In genomic region chr11:83361831-83362230, GRCh38 we compare ENCODE assay signal across 18 cellular contexts.
DNase-seq lines count a peak whose midpoint lies in the region; ATAC-seq, FAIRE-seq and TF ChIP-seq lines count a peak whose summit lies in the region.
"Had no signal": no experiment of that assay in that cellular context is flagged by ENCODE, and none has a peak within 500 bp of the region (broad histone marks: within the 10 kb centered on the region; RNA-seq: fewer than 3 reads in every experiment).

No MANE protein-coding gene starts in this region.

- no peaks in the 10 kb centered on the region for H3K36me3 ChIP-seq in mesendoderm (ENCODE audit: control insufficient read depth, insufficient read depth, low read length)
- H3K36me3 ChIP-seq in pancreas, result no peaks in the 10 kb centered on the region
- H3K36me3 ChIP-seq in endodermal cell (ENCODE audit: control insufficient read depth, insufficient read depth, low read length), result no peaks in the 10 kb centered on the region
- H3K36me3 ChIP-seq: BLaER1, HAP-1 had no signal

- H4K8ac ChIP-seq in mesendoderm (ENCODE audit: low read depth, low read length), result no peak overlapping the region

- peak overlapping the region; percentile 59 for H2BK5ac ChIP-seq in mesendoderm (ENCODE audit: low read length)

- H3K79me2 ChIP-seq in mesendoderm (ENCODE audit: control insufficient read depth, insufficient read depth, low read length), result no peaks in the 10 kb centered on the region

- TF ChIP-seq CTCF in C4-2B (conservative IDR thresholded peaks at IDR 0.05) (no peak), VCaP (conservative IDR thresholded peaks at IDR 0.05) (no peak), pancreas (IDR thresholded peaks at IDR 0.05) (no peak), MCF 10A (IDR thresholded peaks at IDR 0.05; ENCODE audit: unreplicated experiment) (no peak), endodermal cell (conservative IDR thresholded peaks at IDR 0.05) (no peak)

- H3K36me3 Mint-ChIP-seq in MCF 10A (ENCODE audit: insufficient read depth, unreplicated experiment) (no peaks in the 10 kb centered on the region), endodermal cell (ENCODE audit: low read depth) (peaks cover 14% of the 10 kb centered on the region)
- H3K36me3 Mint-ChIP-seq: CD8-positive, alpha-beta T cell had no signal

- DNase-seq in mesendoderm, result no peak
- peak in 3 of 6 donors; percentile 13 to 41 (median 21) for DNase-seq in pancreas
- DNase-seq in MCF 10A (ENCODE audit: unreplicated experiment), result no peak
- DNase-seq in endodermal cell, result no peak
- DNase-seq in NCI-H345 (lab: John Stamatoyannopoulos, UW), result no peak
- no peak for DNase-seq in LoVo (ENCODE audit: low spot score)
- DNase-seq: 8988T; Calu3; CD8-positive, alpha-beta T cell; DMS79 treated with DMSO at 0.1 percent for 48 hours; GF-D8; GM23248 had no signal

- CTCF ChIA-PET in MCF 10A (lab: Yijun Ruan, JAX), result interaction anchor here (0.6 to 0.7 kb wide), 2 partner anchors 54 to 458 kb away, joined by 3 read pairs; no protein-coding TSS in a partner anchor

- H3K4me3 Mint-ChIP-seq in MCF 10A (ENCODE audit: unreplicated experiment), result no peak overlapping the region
- H3K4me3 Mint-ChIP-seq in endodermal cell, result no peak overlapping the region
- H3K4me3 Mint-ChIP-seq: CD8-positive, alpha-beta T cell had no signal

- H3K9me3 ChIP-seq in pancreas, result no peaks in the 10 kb centered on the region
- peaks cover 46% of the 10 kb centered on the region for H3K9me3 ChIP-seq in endodermal cell (ENCODE audit: control insufficient read depth, low read length)
- H3K9me3 ChIP-seq: HAP-1 had no signal

- H3K23ac ChIP-seq in mesendoderm (ENCODE audit: low read length), result no peak overlapping the region

- no peak overlapping the region for H3K4ac ChIP-seq in mesendoderm (ENCODE audit: low read depth, low read length)

- no peak overlapping the region for H2BK15ac ChIP-seq in mesendoderm (replicated peaks; ENCODE audit: low read depth)

- H3K4me3 ChIP-seq in mesendoderm (ENCODE audit: low read length) (no peak overlapping the region), pancreas (peak overlapping the region in 1 of 4 donors; percentile 4), endodermal cell (ENCODE audit: low read length) (no peak overlapping the region)
- H3K4me3 ChIP-seq: BLaER1, GM12878, GM23248, HAP-1 had no signal

- ATAC-seq in pancreas, result peak; percentile 47 to 90 (median 70)
- ATAC-seq: CD8-positive, alpha-beta T cell; GM12878; HepG2 had no signal

- intact Hi-C loops in pancreas (cut with DNase I), result no loop called here
- intact Hi-C loops in MCF 10A (cut with micrococcal nuclease), result no loop called here

- WGBS in mesendoderm (ENCODE audit: extremely low coverage, insufficient coverage, low lambda C conversion rate), result no CpG with 5 or more reads among the region's 4 CpGs
- WGBS in pancreas, 2 donors, result 25 to 31% methylated on average over 4 of the region's 4 CpGs
- WGBS in endodermal cell (ENCODE audit: insufficient coverage in 1 of 2, insufficient read length in 1 of 2), 2 experiments, result 93% methylated on average over 2 to 4 of the region's 4 CpGs

- POLR2A ChIA-PET in MCF 10A (lab: Yijun Ruan, JAX), result no interaction called here

- H3K27me3 ChIP-seq in mesendoderm (ENCODE audit: insufficient read depth, low read length, poor library complexity) (no peaks in the 10 kb centered on the region), pancreas (no peaks in the 10 kb centered on the region), endodermal cell (ENCODE audit: control insufficient read depth, insufficient read depth, low read length, poor library complexity, severe bottlenecking) (no peaks in the 10 kb centered on the region)
- H3K27me3 ChIP-seq: BLaER1 had no signal

- no peak for FAIRE-seq in pancreas (lab: Jason Lieb, UNC)
- FAIRE-seq: GM12878, HepG2 had no signal

- H3K9me3 Mint-ChIP-seq in MCF 10A (ENCODE audit: unreplicated experiment), result no peaks in the 10 kb centered on the region
- H3K9me3 Mint-ChIP-seq in endodermal cell, result peaks cover 47% of the 10 kb centered on the region
- H3K9me3 Mint-ChIP-seq: CD8-positive, alpha-beta T cell had no signal

- H2AK5ac ChIP-seq in mesendoderm (ENCODE audit: low read length), result peak overlapping the region; percentile 16

- H3K4me1 ChIP-seq in mesendoderm (ENCODE audit: control insufficient read depth, low read depth, low read length), result peaks cover 5% of the 10 kb centered on the region
- peaks cover 0 to 8% (median 0%) of the 10 kb centered on the region in 3 donors for H3K4me1 ChIP-seq in pancreas
- H3K4me1 ChIP-seq in endodermal cell (ENCODE audit: control insufficient read depth, insufficient read depth, low read length), result no peaks in the 10 kb centered on the region
- H3K4me1 ChIP-seq: BLaER1 had no signal

- no peak overlapping the region for H3K4me2 ChIP-seq in mesendoderm (ENCODE audit: low read length)
- H3K4me2 ChIP-seq: BLaER1 had no signal

- no peaks in the 10 kb centered on the region for H3K79me1 ChIP-seq in mesendoderm (ENCODE audit: low read length)

- H3K18ac ChIP-seq in mesendoderm (ENCODE audit: low read length), result no peak overlapping the region

- H3K56ac ChIP-seq in mesendoderm (ENCODE audit: low read length), result no peak overlapping the region

- BruUV-seq in MCF 10A (replicated peaks; lab: Mats Ljungman, UMichigan), result no TSS peak

- H2BK120ac ChIP-seq in mesendoderm (ENCODE audit: low read depth, low read length), result no peak overlapping the region

- no peak overlapping the region for H3K27ac Mint-ChIP-seq in MCF 10A (ENCODE audit: low read depth, unreplicated experiment)
- H3K27ac Mint-ChIP-seq in endodermal cell, result no peak overlapping the region
- H3K27ac Mint-ChIP-seq: CD8-positive, alpha-beta T cell had no signal

- H3K4me1 Mint-ChIP-seq in MCF 10A (ENCODE audit: insufficient read depth, unreplicated experiment), result no peaks in the 10 kb centered on the region
- peaks cover 22% of the 10 kb centered on the region for H3K4me1 Mint-ChIP-seq in endodermal cell

- H3K9ac ChIP-seq in mesendoderm (ENCODE audit: low read length) (no peak overlapping the region), endodermal cell (ENCODE audit: extremely low read depth, low read length, poor library complexity, severe bottlenecking) (no peak overlapping the region)
- H3K9ac ChIP-seq: BLaER1, GM23248 had no signal

- H3K27me3 Mint-ChIP-seq in MCF 10A (ENCODE audit: insufficient read depth, unreplicated experiment) (no peaks in the 10 kb centered on the region), endodermal cell (ENCODE audit: insufficient read depth) (no peaks in the 10 kb centered on the region)

- H4K5ac ChIP-seq in mesendoderm (ENCODE audit: low read length), result no peak overlapping the region

- H3K27ac ChIP-seq in C4-2B (peak overlapping the region; percentile 9; the same call in 1 of the 2 replicates), VCaP (peak overlapping the region; percentile 9; the same call in 1 of the 2 replicates), mesendoderm (ENCODE audit: low read depth, low read length) (no peak overlapping the region), pancreas (no peak overlapping the region), endodermal cell (ENCODE audit: low read depth, low read length) (no peak overlapping the region)
- H3K27ac ChIP-seq: BLaER1, GM23248 had no signal

Comparison
In these comparisons a context has a peak if more than half of its experiments do, and no peak if none do; other contexts are left out.
1. H3K27ac ChIP-seq: peak in C4-2B (single experiment) and VCaP (single experiment); none in mesendoderm (single experiment), pancreas (0 of 4) and endodermal cell (single experiment).